23 cellular contexts compared by ENCODE assay signal in genomic region chr14:72563676-72564075, GRCh38.
"Had no signal": no experiment of that assay in that cellular context is flagged by ENCODE, and none has a peak within 500 bp of the region (broad histone marks: within the 10 kb centered on the region; RNA-seq: fewer than 3 reads in every experiment).

No MANE protein-coding gene starts in this region.

- H3K4me3 Mint-ChIP-seq: activated CD4-positive, alpha-beta T cell treated with anti-CD3 and anti-CD28 coated beads, Interleukin-2, amount 10 ng/mL, durations not matched to agents 7 days and 5 days; activated CD8-positive, alpha-beta T cell treated with anti-CD3 and anti-CD28 coated beads, Interleukin-2, amount 10 ng/mL, durations not matched to agents 7 days and 5 days; activated naive CD4-positive, alpha-beta T cell treated with anti-CD3 and anti-CD28 coated beads, Interleukin-2, amount 50 U/mL, for 24 hours; activated T-helper 1 cell treated with anti-CD3 and anti-CD28 coated beads, Interleukin-12 subunit alpha, Interleukin-12 subunit beta, Interleukin-2, Interleukin-4 antibody, amounts not matched to agents 30 ng/mL and 10 ng/mL and 1 ng/mL, durations not matched to agents 14 hours and 24 hours and 36 hours; dendritic cell treated with granulocyte-macrophage colony-stimulating factor and Interleukin-4, amounts not matched to agents 40 ng/mL and 50 ng/mL, for 4 days; natural killer cell had no signal

- H3K27me3 ChIP-seq: ascending aorta, brain microvascular endothelial cell, ovary, transverse colon, vagina had no signal

- H3K27ac Mint-ChIP-seq: activated CD4-positive, alpha-beta T cell treated with anti-CD3 and anti-CD28 coated beads, Interleukin-2, amount 10 ng/mL, durations not matched to agents 7 days and 5 days; activated CD8-positive, alpha-beta T cell treated with anti-CD3 and anti-CD28 coated beads, Interleukin-2, amount 10 ng/mL, durations not matched to agents 7 days and 5 days; activated naive CD4-positive, alpha-beta T cell treated with anti-CD3 and anti-CD28 coated beads, Interleukin-2, amount 50 U/mL, for 24 hours; activated T-helper 1 cell treated with anti-CD3 and anti-CD28 coated beads, Interleukin-12 subunit alpha, Interleukin-12 subunit beta, Interleukin-2, Interleukin-4 antibody, amounts not matched to agents 30 ng/mL and 10 ng/mL and 1 ng/mL, durations not matched to agents 14 hours and 24 hours and 36 hours; dendritic cell treated with granulocyte-macrophage colony-stimulating factor and Interleukin-4, amounts not matched to agents 40 ng/mL and 50 ng/mL, for 4 days; natural killer cell had no signal

- H3K4me3 ChIP-seq: ascending aorta, left lung, lung, ovary, transverse colon, vagina had no signal

- H3K9me3 Mint-ChIP-seq: activated CD4-positive, alpha-beta T cell treated with anti-CD3 and anti-CD28 coated beads, Interleukin-2, amount 10 ng/mL, durations not matched to agents 7 days and 5 days; activated naive CD4-positive, alpha-beta T cell treated with anti-CD3 and anti-CD28 coated beads, Interleukin-2, amount 50 U/mL, for 24 hours; activated T-helper 1 cell treated with anti-CD3 and anti-CD28 coated beads, Interleukin-12 subunit alpha, Interleukin-12 subunit beta, Interleukin-2, Interleukin-4 antibody, amounts not matched to agents 30 ng/mL and 10 ng/mL and 1 ng/mL, durations not matched to agents 14 hours and 24 hours and 36 hours; dendritic cell treated with granulocyte-macrophage colony-stimulating factor and Interleukin-4, amounts not matched to agents 40 ng/mL and 50 ng/mL, for 4 days; natural killer cell had no signal

- H3K36me3 ChIP-seq: ascending aorta, brain microvascular endothelial cell, left lung, ovary, transverse colon, vagina had no signal

- H3K27ac ChIP-seq: brain microvascular endothelial cell, left lung, ovary, transverse colon, vagina, VCaP had no signal

- H3K27me3 Mint-ChIP-seq: activated naive CD4-positive, alpha-beta T cell treated with anti-CD3 and anti-CD28 coated beads, Interleukin-2, amount 50 U/mL, for 24 hours had no signal

- H3K4me1 Mint-ChIP-seq: activated naive CD4-positive, alpha-beta T cell treated with anti-CD3 and anti-CD28 coated beads, Interleukin-2, amount 50 U/mL, for 24 hours had no signal

- H3K36me3 Mint-ChIP-seq: activated naive CD4-positive, alpha-beta T cell treated with anti-CD3 and anti-CD28 coated beads, Interleukin-2, amount 50 U/mL, for 24 hours; natural killer cell had no signal

- DNase-seq: activated CD4-positive, alpha-beta T cell treated with anti-CD3 and anti-CD28 coated beads, Interleukin-2, amount 10 ng/mL, durations not matched to agents 7 days and 5 days; activated CD4-positive, CD25-positive, alpha-beta regulatory T cell treated with anti-CD3 and anti-CD28 coated beads, Interleukin-2, amount 50 U/mL, for 72 hours; activated CD8-positive, alpha-beta T cell treated with anti-CD3 and anti-CD28 coated beads, Interleukin-2, amount 10 ng/mL, durations not matched to agents 7 days and 5 days; activated gamma-delta T cell treated with Interleukin-2 at 50 U/mL for 16 hours; brain microvascular endothelial cell; caudate nucleus; effector CD8-positive, alpha-beta T cell; foreskin melanocyte; hippocampal formation; kidney glomerular epithelial cell; left lung; natural killer cell; ovary; right cardiac atrium; stimulated activated CD4-positive, alpha-beta T cell treated with anti-CD3 and anti-CD28 coated beads, Interleukin-12 subunit alpha, Interleukin-12 subunit beta, amount 100 ng/mL, for 4 hours; transverse colon had no signal

- ATAC-seq: activated CD8-positive, alpha-beta T cell treated with anti-CD3 and anti-CD28 coated beads, Interleukin-2, amount 10 ng/mL, durations not matched to agents 7 days and 5 days; left lung; natural killer cell; right cardiac atrium had no signal

- H3K4me1 ChIP-seq: left lung, transverse colon, vagina had no signal

- H3K9me3 ChIP-seq: ascending aorta, left lung, ovary, transverse colon, vagina had no signal
